ENCODE assay signal across 8 cellular contexts in the genomic region with DNA sequence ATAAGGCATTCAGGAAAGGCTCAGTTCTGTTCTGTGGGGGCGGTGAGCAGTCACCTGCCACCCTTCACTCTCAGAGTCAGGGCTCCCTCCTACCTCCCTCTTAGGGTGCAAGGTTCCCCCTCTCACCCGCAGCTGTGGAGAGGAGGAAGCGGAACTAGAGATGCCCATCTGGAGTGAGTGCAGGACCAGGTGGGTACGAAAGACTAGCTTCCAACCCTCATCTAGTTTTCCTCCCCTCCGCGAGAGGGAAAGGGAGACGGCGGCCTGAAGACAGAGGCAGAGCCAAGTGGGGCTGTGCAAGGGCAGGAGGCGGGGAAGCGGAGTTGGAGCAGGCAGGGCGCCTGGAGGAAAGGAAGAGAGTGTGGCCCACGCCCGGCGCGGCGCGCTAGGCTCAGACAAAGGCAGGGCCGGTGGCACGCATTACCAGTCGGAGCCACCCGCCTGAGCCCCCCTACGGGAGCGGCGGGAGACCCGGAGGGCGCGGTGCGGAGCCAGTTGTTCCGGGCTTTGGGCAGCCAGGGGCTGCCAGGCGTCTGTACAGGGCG. TPM values are rescaled to one million over a fixed set of nuclear protein-coding genes. Genes with fewer than 3 reads are reported as not detected.
DNase-seq lines count a peak whose midpoint lies in the region; ATAC-seq and TF ChIP-seq lines count a peak whose summit lies in the region.

No MANE protein-coding gene starts in this region.

- H3K9ac ChIP-seq in iPS-18a (ENCODE audit: low read length): peak overlapping the region; percentile 81

- H3K27me3 Mint-ChIP-seq in activated T-cell treated with anti-CD3 and anti-CD28 coated beads, Interleukin-2, amount 50 U/mL, for 4 hours (ENCODE audit: low read depth): no peaks in the 10 kb centered on the region
- H3K27me3 Mint-ChIP-seq in activated naive CD8-positive, alpha-beta T cell: no peaks in the 10 kb centered on the region

- peaks cover 19% of the 10 kb centered on the region for H3K36me3 ChIP-seq in iPS-18a (ENCODE audit: control insufficient read depth, low read depth, low read length)
- H3K36me3 ChIP-seq in thoracic aorta: peaks cover 3% of the 10 kb centered on the region

- no peaks in the 10 kb centered on the region for H3K36me3 Mint-ChIP-seq in activated T-cell treated with anti-CD3 and anti-CD28 coated beads, Interleukin-2, amount 50 U/mL, for 4 hours (ENCODE audit: insufficient read depth)
- H3K36me3 Mint-ChIP-seq in activated naive CD8-positive, alpha-beta T cell: peaks cover 2% of the 10 kb centered on the region

- H3K27ac ChIP-seq in iPS-18a (ENCODE audit: low read length): no peak overlapping the region
- no peak overlapping the region for H3K27ac ChIP-seq in thoracic aorta

- TF ChIP-seq CTCF in thoracic aorta (IDR thresholded peaks at IDR 0.05): no peak

- peak overlapping the region; percentile 73 for H3K27ac Mint-ChIP-seq in activated naive CD8-positive, alpha-beta T cell

- peak overlapping the region; percentile 80 for H3K4me3 Mint-ChIP-seq in activated T-cell treated with anti-CD3 and anti-CD28 coated beads, Interleukin-2, amount 50 U/mL, for 4 hours
- H3K4me3 Mint-ChIP-seq in activated naive CD8-positive, alpha-beta T cell: peak overlapping the region; percentile 86

- no peak for DNase-seq in activated T-cell treated with anti-CD3 and anti-CD28 coated beads, Interleukin-2, amount 50 U/mL, for 4 hours
- no peak for DNase-seq in activated T-cell treated with anti-CD3 and anti-CD28 coated beads for 4 hours
- no peak for DNase-seq in thoracic aorta (ENCODE audit: low spot score)
- no peak for DNase-seq in EL
- no peak for DNase-seq in foreskin melanocyte

- H3K4me1 ChIP-seq in iPS-18a (ENCODE audit: control insufficient read depth, low read depth, low read length) (peaks cover 9% of the 10 kb centered on the region), thoracic aorta (ENCODE audit: control insufficient read depth in 1 of 2, low read depth in 2 of 2) (peaks cover 14 to 46% of the 10 kb centered on the region in 2 donors)

- H3K27me3 ChIP-seq in iPS-18a (ENCODE audit: control insufficient read depth, insufficient read depth, low read length) (peaks cover 15% of the 10 kb centered on the region), thoracic aorta (replicated peaks; ENCODE audit: insufficient read depth) (no peaks in the 10 kb centered on the region)

- H3K9me3 ChIP-seq in iPS-18a (ENCODE audit: control insufficient read depth, low read depth, low read length) (no peaks in the 10 kb centered on the region), thoracic aorta (no peaks in the 10 kb centered on the region)

- H3K4me3 ChIP-seq in iPS-18a (ENCODE audit: low read length) (peak overlapping the region; percentile 62), thoracic aorta (peak overlapping the region; percentile 74)

- H3K9me3 Mint-ChIP-seq in activated T-cell treated with anti-CD3 and anti-CD28 coated beads, Interleukin-2, amount 50 U/mL, for 4 hours: no peaks in the 10 kb centered on the region
- H3K9me3 Mint-ChIP-seq in activated naive CD8-positive, alpha-beta T cell (ENCODE audit: low read depth): no peaks in the 10 kb centered on the region

- peak in 1 of 2 donors; percentile 2 for ATAC-seq in activated T-cell treated with anti-CD3 and anti-CD28 coated beads, Interleukin-2, amount 50 U/mL, for 4 hours
- ATAC-seq in HG03139 (IDR thresholded peaks at IDR 0.05; ENCODE audit: unreplicated experiment): peak; percentile 3
- no peak for ATAC-seq in thoracic aorta (ENCODE audit: insufficient number of reproducible peaks, low FRiP score, low read depth)

- H3K4me1 Mint-ChIP-seq in activated T-cell treated with anti-CD3 and anti-CD28 coated beads, Interleukin-2, amount 50 U/mL, for 4 hours (ENCODE audit: low read depth): peaks cover 26% of the 10 kb centered on the region
- H3K4me1 Mint-ChIP-seq in activated naive CD8-positive, alpha-beta T cell (ENCODE audit: low read depth): peaks cover 25% of the 10 kb centered on the region

RNA-seq across cellular contexts. Expression of gene PRR7, which starts 7.3 kb away (rescaled TPM):
- 10 to 100 TPM; 11.7 to 19.8 (median 14.2) TPM for total RNA-seq in activated T-cell treated with anti-CD3 and anti-CD28 coated beads, Interleukin-2, amount 50 U/mL, for 4 hours
- total RNA-seq in thoracic aorta: 10 to 100 TPM in 1 of 2 donors, 1 to 10 TPM in 1; 4.1 to 11.0 TPM

RNA-seq across cellular contexts. Expression of gene DBN1, which starts 19.5 kb away (rescaled TPM):
- 10 to 100 TPM; 16.6 to 48.5 (median 21.6) TPM for total RNA-seq in activated T-cell treated with anti-CD3 and anti-CD28 coated beads, Interleukin-2, amount 50 U/mL, for 4 hours
- total RNA-seq in thoracic aorta: 100 to 1,000 TPM in 1 of 2 donors, 10 to 100 TPM in 1; 91.2 to 132 TPM

RNA-seq across cellular contexts. Expression of gene GRK6, which starts 27.4 kb away (rescaled TPM):
- 100 to 1,000 TPM; 140 to 163 (median 158) TPM for total RNA-seq in activated T-cell treated with anti-CD3 and anti-CD28 coated beads, Interleukin-2, amount 50 U/mL, for 4 hours
- 10 to 100 TPM; 27.3 to 33.3 TPM for total RNA-seq in thoracic aorta

RNA-seq across cellular contexts. Expression of gene PDLIM7, which starts 43.5 kb away (rescaled TPM):
- total RNA-seq in activated T-cell treated with anti-CD3 and anti-CD28 coated beads, Interleukin-2, amount 50 U/mL, for 4 hours: 10 to 100 TPM; 18.0 to 22.1 (median 19.0) TPM
- total RNA-seq in thoracic aorta: 100 to 1,000 TPM; 626 to 891 TPM

RNA-seq across cellular contexts. Expression of gene F12, which starts 44.6 kb away (rescaled TPM):
- total RNA-seq in activated T-cell treated with anti-CD3 and anti-CD28 coated beads, Interleukin-2, amount 50 U/mL, for 4 hours: 1 to 10 TPM; 1.7 to 5.7 (median 3.1) TPM
- total RNA-seq in thoracic aorta: not detected

Comparison
In these comparisons a context has a peak if more than half of its experiments do, and no peak if none do; other contexts are left out.
1. RNA of gene GRK6, which starts 27.4 kb away (total RNA-seq): 140 to 163 TPM in activated T-cell treated with anti-CD3 and anti-CD28 coated beads, Interleukin-2, amount 50 U/mL, for 4 hours; 27.3 to 33.3 TPM in thoracic aorta; every median in the first group is over 4 times any median in the second.